21 cellular contexts compared by ENCODE assay signal in genomic region chr14:95901014-95901413, GRCh38. TPM values are rescaled to one million over a fixed set of nuclear protein-coding genes. Genes with fewer than 3 reads are reported as not detected.
A peak's percentile ranks its signal among the peaks of the same experiment; 100 is the strongest.
DNase-seq lines count a peak whose midpoint lies in the region; ATAC-seq and TF ChIP-seq lines count a peak whose summit lies in the region.
"Had no signal": no experiment of that assay in that cellular context is flagged by ENCODE, and none has a peak within 500 bp of the region (broad histone marks: within the 10 kb centered on the region; RNA-seq: fewer than 3 reads in every experiment).

No MANE protein-coding gene starts in this region.

- DNase-seq in EL (peak; percentile 72), HFFc6 (peak; percentile 64), kidney tubule cell (ENCODE audit: low spot score) (peak; percentile 31), NK-92 (lab: John Stamatoyannopoulos, UW; ENCODE audit: unreplicated experiment) (no peak), NCI-H2196 (lab: John Stamatoyannopoulos, UW; ENCODE audit: unreplicated experiment) (no peak)
- DNase-seq in activated T-cell treated with anti-CD3 and anti-CD28 coated beads, Interleukin-2, amount 50 U/mL, for 48 hours = no peak
- no peak for DNase-seq in activated CD4-positive, CD25-positive, alpha-beta regulatory T cell (lab: John Stamatoyannopoulos, UW)
- DNase-seq: activated CD4-positive, alpha-beta T cell treated with anti-CD3 and anti-CD28 coated beads, Interleukin-2, amount 10 ng/mL, durations not matched to agents 7 days and 5 days; activated CD8-positive, alpha-beta memory T cell treated with anti-CD3 and anti-CD28 coated beads, Interleukin-2, amount 50 U/mL, for 4 hours; activated gamma-delta T cell treated with Interleukin-2 at 50 U/mL for 16 hours; amniotic stem cell; caudate nucleus; erythroblast; left colon; midbrain; T-cell had no signal

- H3K27ac Mint-ChIP-seq in HFFc6 = peak overlapping the region; percentile 82
- H3K27ac Mint-ChIP-seq: activated CD4-positive, alpha-beta T cell treated with anti-CD3 and anti-CD28 coated beads, Interleukin-2, amount 10 ng/mL, durations not matched to agents 7 days and 5 days; GM23338; stimulated activated naive CD8-positive, alpha-beta T cell treated with anti-CD3 and anti-CD28 coated beads, Interleukin-15, Interleukin-2, amounts not matched to agents 100 ng/mL and 50 ng/mL, for 24 hours; T-cell had no signal

- ATAC-seq in SK-N-SH treated with all-trans-retinoic acid at 6 μM for 48 hours = peak; percentile 87
- ATAC-seq: GM23338, left colon, T-cell had no signal

- H3K36me3 Mint-ChIP-seq in HFFc6 (ENCODE audit: low read depth) = no peaks in the 10 kb centered on the region
- H3K36me3 Mint-ChIP-seq: T-cell had no signal

- no peak for TF ChIP-seq CTCF in HFFc6 (IDR thresholded peaks at IDR 0.05)

- peaks cover 21% of the 10 kb centered on the region for H3K4me1 Mint-ChIP-seq in HFFc6 (ENCODE audit: low read depth)
- H3K4me1 Mint-ChIP-seq: activated CD4-positive, alpha-beta T cell treated with anti-CD3 and anti-CD28 coated beads, Interleukin-2, amount 10 ng/mL, durations not matched to agents 7 days and 5 days; T-cell had no signal

- peak overlapping the region; percentile 73 for H3K4me3 Mint-ChIP-seq in HFFc6
- H3K4me3 Mint-ChIP-seq: activated CD4-positive, alpha-beta T cell treated with anti-CD3 and anti-CD28 coated beads, Interleukin-2, amount 10 ng/mL, durations not matched to agents 7 days and 5 days; GM23338; neural crest cell; stimulated activated naive CD8-positive, alpha-beta T cell treated with anti-CD3 and anti-CD28 coated beads, Interleukin-15, Interleukin-2, amounts not matched to agents 100 ng/mL and 50 ng/mL, for 24 hours; T-cell had no signal

- peaks cover 5% of the 10 kb centered on the region; the same call in 1 of the 2 replicates for H3K27me3 Mint-ChIP-seq in HFFc6 (ENCODE audit: insufficient read depth)

- no peaks in the 10 kb centered on the region for H3K9me3 Mint-ChIP-seq in HFFc6
- H3K9me3 Mint-ChIP-seq: activated CD4-positive, alpha-beta T cell treated with anti-CD3 and anti-CD28 coated beads, Interleukin-2, amount 10 ng/mL, durations not matched to agents 7 days and 5 days; GM23338; neural crest cell; stimulated activated naive CD8-positive, alpha-beta T cell treated with anti-CD3 and anti-CD28 coated beads, Interleukin-15, Interleukin-2, amounts not matched to agents 100 ng/mL and 50 ng/mL, for 24 hours; T-cell had no signal

TF ChIP-seq in SK-N-SH treated with all-trans-retinoic acid at 6 μM for 48 hours, 23 proteins besides CTCF, POLR2A, EP300 and RAD21:
- TF ChIP-seq CSRNP3 (CRISPR knock-in tag; IDR thresholded peaks at IDR 0.05) (no peak), ZNF8 (CRISPR knock-in tag; IDR thresholded peaks at IDR 0.05) (no peak), PPARA (CRISPR knock-in tag; IDR thresholded peaks at IDR 0.05; ENCODE audit: borderline replicate concordance) (no peak), ISL1 (CRISPR knock-in tag; IDR thresholded peaks at IDR 0.05) (no peak), BACH2 (CRISPR knock-in tag; IDR thresholded peaks at IDR 0.05; ENCODE audit: borderline replicate concordance) (no peak), RARB (CRISPR knock-in tag; IDR thresholded peaks at IDR 0.05) (no peak), ZFP30 (CRISPR knock-in tag; IDR thresholded peaks at IDR 0.05) (no peak), TCF4 (CRISPR knock-in tag; IDR thresholded peaks at IDR 0.05; ENCODE audit: borderline replicate concordance) (no peak)

RNA-seq across cellular contexts. Expression of gene TUNAR, which starts 24.4 kb away (rescaled TPM):
- total RNA-seq in HFFc6 (2021; fragmentation: NEBNext Ultra II Directional; extraction: Animal tissue kit (Norgen Biotek cat#: 25700)) = not detected
- total RNA-seq: activated CD4-positive, alpha-beta T cell treated with anti-CD3 and anti-CD28 coated beads, Interleukin-2, amount 10 ng/mL, durations not matched to agents 7 days and 5 days; left colon; T-cell; urinary bladder had no signal

Comparison
In these comparisons a context has a peak if more than half of its experiments do, and no peak if none do; other contexts are left out.
1. DNase-seq: peak in EL (single experiment), HFFc6 (single experiment) and kidney tubule cell (single experiment); none in NK-92 (single experiment), activated T-cell treated with anti-CD3 and anti-CD28 coated beads, Interleukin-2, amount 50 U/mL, for 48 hours (0 of 2), activated CD4-positive, CD25-positive, alpha-beta regulatory T cell (0 of 4) and NCI-H2196 (single experiment).